Comparison of ENCODE assay signal across 1 cellular context in the genomic region with DNA sequence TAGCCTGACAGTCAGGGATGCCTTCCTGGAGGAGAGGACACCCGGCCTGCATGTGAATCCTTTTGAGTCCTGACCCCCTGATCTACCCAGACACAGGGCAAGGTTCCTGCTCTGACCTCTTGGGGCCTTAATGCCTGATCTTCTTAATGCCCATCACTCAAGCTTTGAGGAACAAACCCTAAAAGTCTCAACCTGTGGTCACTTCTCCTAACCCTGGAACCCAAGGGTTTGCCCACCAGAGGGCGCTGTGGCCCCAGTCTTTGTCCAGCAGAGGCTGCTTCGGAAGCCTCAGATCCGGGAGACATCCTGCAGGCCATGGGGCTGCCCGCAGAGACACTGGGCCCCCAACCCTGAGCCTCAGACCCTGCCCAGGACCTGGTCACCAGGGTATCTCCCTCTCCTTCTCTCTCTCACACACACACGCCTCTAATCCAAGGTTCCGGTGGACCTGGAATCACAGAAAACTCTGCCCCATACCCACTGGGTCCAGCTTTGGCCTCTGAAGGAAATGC.
TF ChIP-seq lines count a peak whose summit lies in the region.

No MANE protein-coding gene starts in this region.

TF ChIP-seq in HEK293, 187 proteins besides CTCF, POLR2A, EP300 and RAD21 (continued from another document and continues in another):
- peak; percentile 41; the same call in 1 of the 2 replicates for TF ChIP-seq SP3 (tag by site-specific recombination; IDR thresholded peaks at IDR 0.05)
- 0 out of 2 replicates have a peak, but pooled peaks have one; percentile 62 for TF ChIP-seq BCL11B (tag by site-specific recombination; IDR thresholded peaks at IDR 0.05; ENCODE audit: low read depth)
- peak; percentile 91 for TF ChIP-seq SCRT1 (tag by site-specific recombination; IDR thresholded peaks at IDR 0.05; ENCODE audit: borderline replicate concordance)
- TF ChIP-seq SP7 (tag by site-specific recombination; IDR thresholded peaks at IDR 0.05) = peak; percentile 44; the same call in 1 of the 2 replicates
- no peak for TF ChIP-seq ZNF549 (tag by site-specific recombination; IDR thresholded peaks at IDR 0.05)
- no peak for TF ChIP-seq TRIM28 (IDR thresholded peaks at IDR 0.05; ENCODE audit: borderline replicate concordance, low read length)
- peak; percentile 54; the same call in 1 of the 2 replicates for TF ChIP-seq ZNF391 (tag by site-specific recombination; IDR thresholded peaks at IDR 0.05; ENCODE audit: borderline replicate concordance, low read depth)
- peak; percentile 50 for TF ChIP-seq PATZ1 (tag by site-specific recombination; IDR thresholded peaks at IDR 0.05)
- TF ChIP-seq ZNF138 (tag by site-specific recombination; IDR thresholded peaks at IDR 0.05; ENCODE audit: borderline replicate concordance) = no peak
- no peak for TF ChIP-seq GLI4 (tag by site-specific recombination; IDR thresholded peaks at IDR 0.05)
- peak; percentile 15 for TF ChIP-seq ZBTB26 (tag by site-specific recombination; optimal IDR thresholded peaks at IDR 0.05)
- no peak for TF ChIP-seq ZNF658 (tag by site-specific recombination; IDR thresholded peaks at IDR 0.05)
- no peak for TF ChIP-seq AEBP2 (tag by site-specific recombination; IDR thresholded peaks at IDR 0.05; ENCODE audit: borderline replicate concordance)
- no peak for TF ChIP-seq ZNF518A (tag by site-specific recombination; conservative IDR thresholded peaks at IDR 0.05; ENCODE audit: low read depth)
- TF ChIP-seq ZNF335 (tag by site-specific recombination; conservative IDR thresholded peaks at IDR 0.05) = peak; percentile 42; the same call in 1 of the 2 replicates
- no peak for TF ChIP-seq ZNF76 (tag by site-specific recombination; IDR thresholded peaks at IDR 0.05; ENCODE audit: borderline replicate concordance, low read depth)
- TF ChIP-seq, protein P1, sequence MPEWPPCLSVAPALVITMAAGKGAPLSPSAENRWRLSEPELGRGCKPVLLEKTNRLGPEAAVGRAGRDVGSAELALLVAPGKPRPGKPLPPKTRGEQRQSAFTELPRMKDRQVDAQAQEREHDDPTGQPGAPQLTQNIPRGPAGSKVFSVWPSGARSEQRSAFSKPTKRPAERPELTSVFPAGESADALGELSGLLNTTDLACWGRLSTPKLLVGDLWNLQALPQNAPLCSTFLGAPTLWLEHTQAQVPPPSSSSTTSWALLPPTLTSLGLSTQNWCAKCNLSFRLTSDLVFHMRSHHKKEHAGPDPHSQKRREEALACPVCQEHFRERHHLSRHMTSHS (tag by site-specific recombination; IDR thresholded peaks at IDR 0.05) = no peak
- TF ChIP-seq ZNF202 (tag by site-specific recombination; IDR thresholded peaks at IDR 0.05; ENCODE audit: borderline replicate concordance) = no peak
- no peak for TF ChIP-seq ZNF184 (tag by site-specific recombination; IDR thresholded peaks at IDR 0.05)
- no peak for TF ChIP-seq ZNF350 (tag by site-specific recombination; IDR thresholded peaks at IDR 0.05)
- no peak for TF ChIP-seq KLF8 (tag by site-specific recombination; IDR thresholded peaks at IDR 0.05)
- no peak for TF ChIP-seq ZNF416 (tag by site-specific recombination; IDR thresholded peaks at IDR 0.05)
- TF ChIP-seq ZNF623 (tag by site-specific recombination; IDR thresholded peaks at IDR 0.05) = no peak
- peak; percentile 40; the same call in 1 of the 2 replicates for TF ChIP-seq ZIC2 (tag by site-specific recombination; IDR thresholded peaks at IDR 0.05)
- TF ChIP-seq ZNF175 (tag by site-specific recombination; IDR thresholded peaks at IDR 0.05) = no peak
- TF ChIP-seq YY2 (tag by site-specific recombination; IDR thresholded peaks at IDR 0.05) = no peak; the same call in 1 of the 2 replicates
- TF ChIP-seq ZNF221 (tag by site-specific recombination; IDR thresholded peaks at IDR 0.05; ENCODE audit: borderline replicate concordance) = no peak
- no peak for TF ChIP-seq OSR2 (tag by site-specific recombination; IDR thresholded peaks at IDR 0.05)
- TF ChIP-seq ZSCAN16 (tag by site-specific recombination; IDR thresholded peaks at IDR 0.05) = no peak
- TF ChIP-seq ZNF211 (tag by site-specific recombination; IDR thresholded peaks at IDR 0.05; ENCODE audit: low read depth) = no peak
- peak; percentile 98 for TF ChIP-seq ZNF654 (tag by site-specific recombination; IDR thresholded peaks at IDR 0.05; ENCODE audit: low read depth)
- no peak for TF ChIP-seq ZNF292 (tag by site-specific recombination; IDR thresholded peaks at IDR 0.05; ENCODE audit: borderline replicate concordance, low read depth)
- TF ChIP-seq ZBTB21 (tag by site-specific recombination; IDR thresholded peaks at IDR 0.05) = no peak
- no peak for TF ChIP-seq INSM2 (tag by site-specific recombination; IDR thresholded peaks at IDR 0.05)
- TF ChIP-seq GLIS2 (tag by site-specific recombination; IDR thresholded peaks at IDR 0.05) = peak; percentile 51
- no peak for TF ChIP-seq ZNF560 (tag by site-specific recombination; IDR thresholded peaks at IDR 0.05; ENCODE audit: borderline replicate concordance)
- no peak for TF ChIP-seq REST (tag by site-specific recombination; IDR thresholded peaks at IDR 0.05)
- TF ChIP-seq OVOL3 (tag by site-specific recombination; IDR thresholded peaks at IDR 0.05) = no peak
- TF ChIP-seq, protein P2, sequence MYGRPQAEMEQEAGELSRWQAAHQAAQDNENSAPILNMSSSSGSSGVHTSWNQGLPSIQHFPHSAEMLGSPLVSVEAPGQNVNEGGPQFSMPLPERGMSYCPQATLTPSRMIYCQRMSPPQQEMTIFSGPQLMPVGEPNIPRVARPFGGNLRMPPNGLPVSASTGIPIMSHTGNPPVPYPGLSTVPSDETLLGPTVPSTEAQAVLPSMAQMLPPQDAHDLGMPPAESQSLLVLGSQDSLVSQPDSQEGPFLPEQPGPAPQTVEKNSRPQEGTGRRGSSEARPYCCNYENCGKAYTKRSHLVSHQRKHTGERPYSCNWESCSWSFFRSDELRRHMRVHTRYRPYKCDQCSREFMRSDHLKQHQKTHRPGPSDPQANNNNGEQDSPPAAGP (tag by site-specific recombination; IDR thresholded peaks at IDR 0.05) = peak; percentile 43; the same call in 1 of the 2 replicates
- TF ChIP-seq ZBTB8A (tag by site-specific recombination; IDR thresholded peaks at IDR 0.05) = no peak
- no peak for TF ChIP-seq ZNF785 (tag by site-specific recombination; IDR thresholded peaks at IDR 0.05)
- TF ChIP-seq ZNF701 (tag by site-specific recombination; IDR thresholded peaks at IDR 0.05) = no peak
- no peak for TF ChIP-seq ZFHX2 (tag by site-specific recombination; conservative IDR thresholded peaks at IDR 0.05)
- TF ChIP-seq ZNF596 (tag by site-specific recombination; IDR thresholded peaks at IDR 0.05) = no peak
- no peak for TF ChIP-seq ZFP3 (tag by site-specific recombination; IDR thresholded peaks at IDR 0.05; ENCODE audit: low read depth)
- peak; percentile 65; the same call in 1 of the 2 replicates for TF ChIP-seq BCL11A (tag by site-specific recombination; IDR thresholded peaks at IDR 0.05; ENCODE audit: low read depth)
